32 cellular contexts compared by ENCODE assay signal in the genomic region with DNA sequence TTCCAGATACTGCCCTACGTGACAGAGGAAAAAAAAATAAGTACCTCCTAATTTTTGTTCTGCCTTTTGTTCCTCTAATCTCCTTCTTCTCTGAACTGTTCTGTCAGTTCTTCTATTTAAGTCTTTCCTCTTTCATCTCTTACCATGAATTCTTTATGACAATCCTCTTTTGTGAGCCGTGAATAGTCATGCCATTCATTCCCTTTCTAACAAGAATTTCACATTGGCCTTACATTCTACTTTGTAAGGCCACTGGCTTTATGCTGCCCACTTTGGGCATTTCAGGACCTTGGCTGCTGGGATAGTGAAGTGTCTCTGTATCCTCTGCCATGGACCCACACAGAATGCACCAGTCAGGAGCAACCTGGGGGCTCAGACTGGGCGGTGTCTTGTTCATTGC. TPM values are rescaled to one million over a fixed set of nuclear protein-coding genes. Genes with fewer than 3 reads are reported as not detected.
"Had no signal": no experiment of that assay in that cellular context is flagged by ENCODE, and none has a peak within 500 bp of the region (broad histone marks: within the 10 kb centered on the region; RNA-seq: fewer than 3 reads in every experiment).

No MANE protein-coding gene starts in this region.

- H3K36me3 Mint-ChIP-seq: naive thymus-derived CD4-positive, alpha-beta T cell; neural progenitor cell; stimulated activated effector memory CD8-positive, alpha-beta T cell treated with anti-CD3 and anti-CD28 coated beads, Interleukin-12 subunit alpha, Interleukin-12 subunit beta, amount 100 ng/mL, for 72 hours; type B pancreatic cell had no signal

- H3K79me2 ChIP-seq: parathyroid adenoma had no signal

- H3K27ac Mint-ChIP-seq: effector memory CD8-positive, alpha-beta T cell; naive thymus-derived CD4-positive, alpha-beta T cell; nephron; neural progenitor cell; stimulated activated effector memory CD8-positive, alpha-beta T cell treated with anti-CD3 and anti-CD28 coated beads, Interleukin-12 subunit alpha, Interleukin-12 subunit beta, amount 100 ng/mL, for 72 hours; type B pancreatic cell had no signal

- H3K4me3 ChIP-seq: esophagus squamous epithelium, left lung, neural progenitor cell, prostate gland, sigmoid colon, stomach, tibial artery had no signal

- H3K4me3 Mint-ChIP-seq: effector memory CD8-positive, alpha-beta T cell; naive thymus-derived CD4-positive, alpha-beta T cell; nephron; neural progenitor cell; stimulated activated effector memory CD8-positive, alpha-beta T cell treated with anti-CD3 and anti-CD28 coated beads, Interleukin-12 subunit alpha, Interleukin-12 subunit beta, amount 100 ng/mL, for 72 hours; type B pancreatic cell had no signal

- H3K36me3 ChIP-seq: esophagus squamous epithelium, left lung, neural progenitor cell, prostate gland, sigmoid colon, stomach, tibial artery had no signal

- H3K27ac ChIP-seq: esophagus squamous epithelium, left lung, neural progenitor cell, parathyroid adenoma, prostate gland, sigmoid colon, stomach, tibial artery had no signal

- H3K9ac ChIP-seq: neural progenitor cell, parathyroid adenoma had no signal

- H3K4me1 ChIP-seq: esophagus squamous epithelium, left lung, neural progenitor cell, parathyroid adenoma, prostate gland, sigmoid colon, stomach, tibial artery had no signal

- H3K4me2 ChIP-seq: neural progenitor cell had no signal

- H3K27me3 Mint-ChIP-seq: type B pancreatic cell had no signal

- H2AFZ ChIP-seq: neural progenitor cell, parathyroid adenoma had no signal

- H3K9me3 Mint-ChIP-seq: effector memory CD8-positive, alpha-beta T cell; nephron; neural progenitor cell; stimulated activated effector memory CD8-positive, alpha-beta T cell treated with anti-CD3 and anti-CD28 coated beads, Interleukin-12 subunit alpha, Interleukin-12 subunit beta, amount 100 ng/mL, for 72 hours; type B pancreatic cell had no signal

- H3K27me3 ChIP-seq: esophagus squamous epithelium, left lung, neural progenitor cell, sigmoid colon, stomach, tibial artery had no signal

- H3K9me3 ChIP-seq: esophagus squamous epithelium, left lung, prostate gland, sigmoid colon, stomach, tibial artery had no signal

- DNase-seq: cortex of kidney; effector memory CD8-positive, alpha-beta T cell; erythroblast; esophagus squamous epithelium; head of caudate nucleus; left cardiac atrium; left lung; mesenchymal stem cell; midbrain; naive thymus-derived CD4-positive, alpha-beta T cell; right cardiac atrium; sigmoid colon; stimulated activated CD4-positive, alpha-beta T cell treated with anti-CD3 and anti-CD28 coated beads, Interleukin-2, amount 100 ng/mL, for 24 hours; stimulated activated CD4-positive, alpha-beta T cell treated with anti-CD3 and anti-CD28 coated beads, Interleukin-4, amount 100 ng/mL, for 24 hours; stimulated activated naive CD4-positive, alpha-beta T cell treated with Interleukin-2 at 50 U/mL for 16 hours; stomach; tibial artery had no signal

- H3K4me1 Mint-ChIP-seq: stimulated activated effector memory CD8-positive, alpha-beta T cell treated with anti-CD3 and anti-CD28 coated beads, Interleukin-12 subunit alpha, Interleukin-12 subunit beta, amount 100 ng/mL, for 72 hours had no signal

- ATAC-seq: effector memory CD8-positive, alpha-beta T cell; left cardiac atrium; left lung; naive thymus-derived CD4-positive, alpha-beta T cell; right cardiac atrium; stimulated activated effector memory CD8-positive, alpha-beta T cell treated with anti-CD3 and anti-CD28 coated beads, Interleukin-12 subunit alpha, Interleukin-12 subunit beta, amount 100 ng/mL, for 72 hours had no signal

RNA-seq across cellular contexts. Expression of gene ATOH7, which starts 52.9 kb away (rescaled TPM):
- total RNA-seq: dermis microvascular lymphatic vessel endothelial cell; esophagus squamous epithelium; glomerular endothelial cell; kidney epithelial cell; left cardiac atrium; left lung; lung microvascular endothelial cell; mucosa of gallbladder; naive thymus-derived CD4-positive, alpha-beta T cell; osteoblast; prostate gland; right cardiac atrium; skeletal muscle tissue; stomach; subcutaneous adipose tissue; urinary bladder had no signal
- polyA plus RNA-seq: naive thymus-derived CD4-positive, alpha-beta T cell had no signal
